ENCODE assay signal across 1 cellular context in genomic region chr17:76700627-76701470, GRCh38.
TF ChIP-seq lines count a peak whose summit lies in the region.

No MANE protein-coding gene starts in this region.

TF ChIP-seq in GM12878, 131 proteins besides CTCF, POLR2A, EP300 and RAD21:
- TF ChIP-seq CREB1 (IDR thresholded peaks at IDR 0.05; ENCODE audit: low read depth) = peak; percentile 50
- 0 out of 2 replicates have a peak, but pooled peaks have one; percentile 17 for TF ChIP-seq CREM (IDR thresholded peaks at IDR 0.05; ENCODE audit: low read depth)
- no peak for TF ChIP-seq GATAD2B (conservative IDR thresholded peaks at IDR 0.05; ENCODE audit: low read depth)
- TF ChIP-seq, protein P1, sequence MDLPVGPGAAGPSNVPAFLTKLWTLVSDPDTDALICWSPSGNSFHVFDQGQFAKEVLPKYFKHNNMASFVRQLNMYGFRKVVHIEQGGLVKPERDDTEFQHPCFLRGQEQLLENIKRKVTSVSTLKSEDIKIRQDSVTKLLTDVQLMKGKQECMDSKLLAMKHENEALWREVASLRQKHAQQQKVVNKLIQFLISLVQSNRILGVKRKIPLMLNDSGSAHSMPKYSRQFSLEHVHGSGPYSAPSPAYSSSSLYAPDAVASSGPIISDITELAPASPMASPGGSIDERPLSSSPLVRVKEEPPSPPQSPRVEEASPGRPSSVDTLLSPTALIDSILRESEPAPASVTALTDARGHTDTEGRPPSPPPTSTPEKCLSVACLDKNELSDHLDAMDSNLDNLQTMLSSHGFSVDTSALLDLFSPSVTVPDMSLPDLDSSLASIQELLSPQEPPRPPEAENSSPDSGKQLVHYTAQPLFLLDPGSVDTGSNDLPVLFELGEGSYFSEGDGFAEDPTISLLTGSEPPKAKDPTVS (IDR thresholded peaks at IDR 0.05; ENCODE audit: low read depth, low read length) = no peak
- peak in 1 of 2 experiments; percentile 35; a peak in 1 of 4 replicates for TF ChIP-seq BHLHE40 (IDR thresholded peaks at IDR 0.05; ENCODE audit: borderline replicate concordance in 1 of 2, low read depth in 2 of 2, low read length in 1 of 2)
- peak in 1 of 2 experiments; percentile 36; a peak in 1 of 3 replicates for TF ChIP-seq EGR1 (IDR thresholded peaks at IDR 0.05; ENCODE audit: borderline replicate concordance in 1 of 2, low read depth in 2 of 2, low read length in 2 of 2)
- 0 out of 2 replicates have a peak, but pooled peaks have one; percentile 30 for TF ChIP-seq ATF7 (IDR thresholded peaks at IDR 0.05; ENCODE audit: low read depth)
TF ChIP-seq in GM12878: peak in this region for 5.
